ENCODE assay signal across 10 cellular contexts in the genomic region with DNA sequence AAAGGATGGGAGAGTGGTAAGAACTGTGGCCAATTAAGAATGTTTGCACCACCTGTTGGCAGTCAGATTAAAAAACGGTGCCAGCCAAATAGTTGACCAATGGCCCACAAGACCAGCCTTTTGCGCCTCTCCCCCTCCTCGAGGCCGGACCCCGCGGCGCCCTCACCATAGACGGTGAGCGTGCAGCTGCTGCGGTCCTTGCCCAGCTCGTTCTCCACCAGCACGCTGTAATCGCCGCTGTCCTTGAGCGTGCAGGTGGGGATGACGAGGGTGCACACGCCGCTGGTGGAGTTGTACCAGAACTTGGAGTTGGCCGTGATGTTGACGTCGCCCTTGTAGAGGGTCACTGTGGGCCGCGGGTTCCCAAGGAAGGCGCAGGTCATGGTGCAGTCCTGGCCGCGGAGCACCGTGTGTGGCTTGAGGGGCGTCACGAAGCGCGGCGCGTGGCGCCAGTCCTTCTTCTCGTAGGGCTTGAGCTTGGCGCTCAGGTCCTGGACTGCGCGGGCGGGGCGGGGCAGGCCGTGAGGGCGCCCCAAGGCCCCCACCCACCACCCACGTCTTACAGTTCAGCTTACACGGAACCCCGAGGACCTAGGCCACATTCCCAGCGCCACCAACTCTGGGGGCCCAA. TPM values are rescaled to one million over a fixed set of nuclear protein-coding genes. Genes with fewer than 3 reads are reported as not detected.
DNase-seq lines count a peak whose midpoint lies in the region; ATAC-seq and TF ChIP-seq lines count a peak whose summit lies in the region.
"Had no signal": no experiment of that assay in that cellular context is flagged by ENCODE, and none has a peak within 500 bp of the region (broad histone marks: within the 10 kb centered on the region; RNA-seq: fewer than 3 reads in every experiment).

No MANE protein-coding gene starts in this region.

- H3K79me2 ChIP-seq in DOHH2 (ENCODE audit: control insufficient read depth, low read length) = no peaks in the 10 kb centered on the region

- H4K20me1 ChIP-seq in DOHH2 (ENCODE audit: control insufficient read depth, insufficient read depth, low read depth, low read length) = no peaks in the 10 kb centered on the region

- H3K36me3 Mint-ChIP-seq in natural killer cell = no peaks in the 10 kb centered on the region
- H3K36me3 Mint-ChIP-seq: brain had no signal

- DNase-seq in epithelial cell of prostate (ENCODE audit: low read depth, low spot score) (no peak), natural killer cell (no peak), RKO (ENCODE audit: low spot score) (no peak), SKM-1 treated with dmso at 0.1 percent for 144 hours (lab: John Stamatoyannopoulos, UW; ENCODE audit: unreplicated experiment) (no peak)

- ATAC-seq in natural killer cell (peak; percentile 43 to 71 (median 69)), GM18502 (IDR thresholded peaks at IDR 0.05; ENCODE audit: poor library complexity, unreplicated experiment) (no peak), HG03159 (IDR thresholded peaks at IDR 0.05; ENCODE audit: unreplicated experiment) (no peak)

- H3K27ac ChIP-seq in DOHH2 (ENCODE audit: low read depth, low read length) (no peak overlapping the region), VCaP (peak overlapping the region; percentile 65), epithelial cell of prostate (peak overlapping the region; percentile 6)
- H3K27ac ChIP-seq: HL-60 had no signal

- H3K27me3 ChIP-seq in DOHH2 (ENCODE audit: control insufficient read depth, low read length) = peaks cover 23% of the 10 kb centered on the region

- intact Hi-C loops in natural killer cell (cut with micrococcal nuclease) = no loop called here

- H3K9me3 Mint-ChIP-seq in natural killer cell = no peaks in the 10 kb centered on the region
- H3K9me3 Mint-ChIP-seq: brain had no signal

- H3K9me3 ChIP-seq in DOHH2 (ENCODE audit: control insufficient read depth, insufficient read depth, low read length) = no peaks in the 10 kb centered on the region

- peak overlapping the region; percentile 76 for H3K4me3 Mint-ChIP-seq in natural killer cell

- H3K4me3 ChIP-seq in DOHH2 (ENCODE audit: low read length) = peak overlapping the region; percentile 41

- peaks cover 14% of the 10 kb centered on the region for H3K4me1 ChIP-seq in DOHH2 (ENCODE audit: control insufficient read depth, low read length)

- peaks cover 23 to 29% of the 10 kb centered on the region in 2 donors for H3K27me3 Mint-ChIP-seq in natural killer cell (ENCODE audit: low read depth in 2 of 2)

- TF ChIP-seq CTCF in DOHH2 (IDR thresholded peaks at IDR 0.05; ENCODE audit: low read depth, low read length, poor library complexity, severe bottlenecking) (no peak), VCaP (conservative IDR thresholded peaks at IDR 0.05) (no peak; the same call in 1 of the 2 replicates), natural killer cell (IDR thresholded peaks at IDR 0.05) (no peak)

- peak overlapping the region; percentile 52; the same call in 1 of the 2 replicates for H3K4me2 ChIP-seq in DOHH2 (ENCODE audit: low read length)

- no peaks in the 10 kb centered on the region for H3K9me2 ChIP-seq in DOHH2 (replicated peaks; ENCODE audit: control insufficient read depth, low read length)

- H3K36me3 ChIP-seq in DOHH2 (ENCODE audit: control insufficient read depth, low read length) = no peaks in the 10 kb centered on the region

- H3K27ac Mint-ChIP-seq in natural killer cell = peak overlapping the region in 1 of 2 donors; percentile 82

- no peaks in the 10 kb centered on the region; the same call in 1 of the 2 replicates for H3F3A ChIP-seq in DOHH2 (ENCODE audit: control insufficient read depth, insufficient read depth)

- peaks cover 17 to 33% of the 10 kb centered on the region in 2 donors for H3K4me1 Mint-ChIP-seq in natural killer cell

RNA-seq across cellular contexts. Expression of gene TMEM86A, which starts 7.2 kb away (rescaled TPM):
- 1 to 10 TPM; 3.1 to 9.3 (median 9.0) TPM for total RNA-seq in natural killer cell

RNA-seq across cellular contexts. Expression of gene IGSF22, which starts 20.2 kb away (rescaled TPM):
- 1 to 10 TPM in 2 of 3 donors, under 1 TPM in 1; 0.83 to 1.7 (median 1.2) TPM for total RNA-seq in natural killer cell

Comparison
In these comparisons a context has a peak if more than half of its experiments do, and no peak if none do; other contexts are left out.
1. ATAC-seq: peak in natural killer cell (3 of 3); none in GM18502 (single experiment) and HG03159 (single experiment).